Comparison of ENCODE assay signal across 1 cellular context in the genomic region with DNA sequence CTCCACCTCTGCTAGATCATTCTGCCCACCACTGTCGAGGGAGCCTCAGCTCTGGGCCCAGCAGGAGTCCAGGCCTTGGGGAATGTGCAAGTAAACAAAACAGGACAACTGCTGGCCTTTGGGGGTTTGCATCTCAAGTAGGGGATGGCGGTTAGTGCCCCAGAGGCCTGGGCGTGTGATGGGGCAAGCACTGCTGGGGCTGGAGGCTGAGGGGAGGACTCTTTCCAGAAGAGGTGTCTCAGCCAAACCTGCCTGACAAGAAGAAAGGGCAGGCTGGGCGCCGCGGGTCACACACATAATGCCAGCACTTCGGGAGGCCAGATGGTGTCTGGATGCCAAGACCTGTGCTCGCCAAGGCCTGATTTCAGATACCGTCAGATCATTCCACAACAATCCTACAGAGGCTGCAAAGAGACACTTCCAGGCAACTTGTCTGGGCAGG.
TF ChIP-seq lines count a peak whose summit lies in the region.

No MANE protein-coding gene starts in this region.

TF ChIP-seq in SK-N-SH treated with all-trans-retinoic acid at 6 μM for 48 hours, 23 proteins besides CTCF, POLR2A, EP300 and RAD21 (continued from another document):
- TF ChIP-seq ARNTL (CRISPR knock-in tag; IDR thresholded peaks at IDR 0.05; ENCODE audit: borderline replicate concordance, low read depth), result no peak
- no peak for TF ChIP-seq OSR1 (CRISPR knock-in tag; IDR thresholded peaks at IDR 0.05)
- TF ChIP-seq GLIS3 (CRISPR knock-in tag; IDR thresholded peaks at IDR 0.05), result no peak
- TF ChIP-seq TOX (CRISPR knock-in tag; IDR thresholded peaks at IDR 0.05; ENCODE audit: borderline replicate concordance), result no peak
- TF ChIP-seq ZFP30 (CRISPR knock-in tag; IDR thresholded peaks at IDR 0.05), result no peak
- no peak for TF ChIP-seq BACH2 (CRISPR knock-in tag; IDR thresholded peaks at IDR 0.05; ENCODE audit: borderline replicate concordance)
- no peak for TF ChIP-seq ESRRG (CRISPR knock-in tag; IDR thresholded peaks at IDR 0.05)
- no peak for TF ChIP-seq SNAI2 (CRISPR knock-in tag; IDR thresholded peaks at IDR 0.05)
- TF ChIP-seq, protein P1, sequence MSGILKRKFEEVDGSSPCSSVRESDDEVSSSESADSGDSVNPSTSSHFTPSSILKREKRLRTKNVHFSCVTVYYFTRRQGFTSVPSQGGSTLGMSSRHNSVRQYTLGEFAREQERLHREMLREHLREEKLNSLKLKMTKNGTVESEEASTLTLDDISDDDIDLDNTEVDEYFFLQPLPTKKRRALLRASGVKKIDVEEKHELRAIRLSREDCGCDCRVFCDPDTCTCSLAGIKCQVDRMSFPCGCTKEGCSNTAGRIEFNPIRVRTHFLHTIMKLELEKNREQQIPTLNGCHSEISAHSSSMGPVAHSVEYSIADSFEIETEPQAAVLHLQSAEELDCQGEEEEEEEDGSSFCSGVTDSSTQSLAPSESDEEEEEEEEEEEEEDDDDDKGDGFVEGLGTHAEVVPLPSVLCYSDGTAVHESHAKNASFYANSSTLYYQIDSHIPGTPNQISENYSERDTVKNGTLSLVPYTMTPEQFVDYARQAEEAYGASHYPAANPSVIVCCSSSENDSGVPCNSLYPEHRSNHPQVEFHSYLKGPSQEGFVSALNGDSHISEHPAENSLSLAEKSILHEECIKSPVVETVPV (CRISPR knock-in tag; IDR thresholded peaks at IDR 0.05), result no peak
- no peak for TF ChIP-seq ZFP3 (CRISPR knock-in tag; IDR thresholded peaks at IDR 0.05)
- no peak for TF ChIP-seq ZNF70 (CRISPR knock-in tag; IDR thresholded peaks at IDR 0.05)
- no peak for TF ChIP-seq ZNF8 (CRISPR knock-in tag; IDR thresholded peaks at IDR 0.05)
TF ChIP-seq in SK-N-SH treated with all-trans-retinoic acid at 6 μM for 48 hours: peak in this region for 0.
